1 cellular context compared by ENCODE assay signal in the genomic region with DNA sequence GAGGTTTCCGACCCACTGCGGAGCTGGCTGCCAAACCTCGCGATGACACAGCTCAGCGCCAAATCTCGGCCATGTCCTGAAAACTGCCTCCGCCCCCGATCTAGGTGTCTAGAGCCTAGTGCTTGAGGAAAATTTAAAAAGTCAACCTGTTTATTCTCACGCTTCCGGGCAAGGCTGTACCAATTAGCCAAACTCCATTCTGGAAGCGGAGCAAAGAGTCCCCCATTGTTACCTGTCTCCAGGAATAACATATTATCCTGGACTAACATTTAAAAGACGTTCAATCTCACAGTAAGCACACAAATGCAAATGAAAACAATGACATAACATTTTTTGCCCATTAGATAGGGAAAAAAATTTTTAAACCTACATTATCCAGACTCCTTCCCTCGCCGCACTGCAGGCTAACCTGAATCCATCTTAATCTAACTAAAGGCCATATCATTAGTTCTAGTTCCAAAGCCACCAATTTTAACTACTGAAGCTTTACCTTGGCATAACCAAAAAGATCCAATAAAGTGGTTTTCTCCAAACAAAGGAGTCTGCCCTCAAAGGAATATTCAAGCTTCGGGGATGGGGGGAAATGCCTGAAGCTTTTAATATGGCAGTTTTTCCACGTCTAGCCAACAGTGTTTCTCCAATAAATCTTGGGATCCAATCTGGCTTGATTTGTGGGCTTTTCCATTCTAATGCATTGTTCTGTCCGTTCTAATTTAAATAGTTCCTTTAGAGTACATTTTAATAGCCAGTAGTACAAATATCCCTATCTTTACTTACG.
TF ChIP-seq lines count a peak whose summit lies in the region.

No MANE protein-coding gene starts in this region.

TF ChIP-seq in K562, 482 proteins besides CTCF, POLR2A, EP300 and RAD21 (continued from another document and continues in another):
- TF ChIP-seq KLF10 (CRISPR knock-in tag; IDR thresholded peaks at IDR 0.05) (no peak), NUFIP1 (IDR thresholded peaks at IDR 0.05; ENCODE audit: partially characterized antibody) (no peak), MXI1 (IDR thresholded peaks at IDR 0.05; ENCODE audit: low read depth, low read length) (no peak), ZBTB40 (IDR thresholded peaks at IDR 0.05) (0 out of 2 replicates have a peak, but pooled peaks have one; percentile 7), ZBTB40 (CRISPR knock-in tag; IDR thresholded peaks at IDR 0.05) (no peak), WHSC1 (IDR thresholded peaks at IDR 0.05; ENCODE audit: low read length) (no peak), SNIP1 (IDR thresholded peaks at IDR 0.05; ENCODE audit: low read depth) (no peak), TAL1 (IDR thresholded peaks at IDR 0.05) (no peak), RBM14 (IDR thresholded peaks at IDR 0.05; ENCODE audit: borderline replicate concordance, insufficient read depth, low read depth, low read length) (no peak), ZNF175 (CRISPR knock-in tag; IDR thresholded peaks at IDR 0.05; ENCODE audit: low read depth) (no peak), LCOR (CRISPR knock-in tag; IDR thresholded peaks at IDR 0.05) (0 out of 2 replicates have a peak, but pooled peaks have one; percentile 12), PCBP1 (IDR thresholded peaks at IDR 0.05; ENCODE audit: low read depth, low read length, poor library complexity, severe bottlenecking) (no peak), BRD9 (IDR thresholded peaks at IDR 0.05; ENCODE audit: low read depth, partially characterized antibody) (peak; percentile 79), ZNF398 (CRISPR knock-in tag; IDR thresholded peaks at IDR 0.05) (no peak), NFXL1 (CRISPR knock-in tag; IDR thresholded peaks at IDR 0.05) (no peak), MYBL2 (IDR thresholded peaks at IDR 0.05; ENCODE audit: low read depth) (no peak), MYBL2 (CRISPR knock-in tag; IDR thresholded peaks at IDR 0.05; ENCODE audit: borderline replicate concordance) (no peak), FUS (optimal IDR thresholded peaks at IDR 0.05; ENCODE audit: low read depth, low read length) (no peak), SP2 (IDR thresholded peaks at IDR 0.05; ENCODE audit: extremely low read depth, low read depth, low read length, poor library complexity, severe bottlenecking) (no peak), HOXB6 (CRISPR knock-in tag; IDR thresholded peaks at IDR 0.05; ENCODE audit: borderline replicate concordance) (no peak), HNRNPH1 (optimal IDR thresholded peaks at IDR 0.05; ENCODE audit: low read depth, low read length) (no peak), PPARD (CRISPR knock-in tag; IDR thresholded peaks at IDR 0.05) (no peak), MAZ (CRISPR knock-in tag; conservative IDR thresholded peaks at IDR 0.05 in 1 of 2, IDR thresholded peaks at IDR 0.05 in 1 of 2) (no peak), RBFOX2 (IDR thresholded peaks at IDR 0.05; ENCODE audit: low read depth, low read length) (no peak), TAF9B (IDR thresholded peaks at IDR 0.05; ENCODE audit: partially characterized antibody) (peak; percentile 23), CREBBP (IDR thresholded peaks at IDR 0.05; ENCODE audit: low read depth, low read length) (no peak), HEY1 (CRISPR knock-in tag; IDR thresholded peaks at IDR 0.05; ENCODE audit: borderline replicate concordance) (no peak), PTTG1 (tag; IDR thresholded peaks at IDR 0.05; ENCODE audit: low read depth) (no peak), TCF3 (CRISPR knock-in tag; IDR thresholded peaks at IDR 0.05) (no peak)
- TF ChIP-seq, protein P1, sequence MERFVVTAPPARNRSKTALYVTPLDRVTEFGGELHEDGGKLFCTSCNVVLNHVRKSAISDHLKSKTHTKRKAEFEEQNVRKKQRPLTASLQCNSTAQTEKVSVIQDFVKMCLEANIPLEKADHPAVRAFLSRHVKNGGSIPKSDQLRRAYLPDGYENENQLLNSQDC (CRISPR knock-in tag; IDR thresholded peaks at IDR 0.05), result no peak
- TF ChIP-seq, protein P2, sequence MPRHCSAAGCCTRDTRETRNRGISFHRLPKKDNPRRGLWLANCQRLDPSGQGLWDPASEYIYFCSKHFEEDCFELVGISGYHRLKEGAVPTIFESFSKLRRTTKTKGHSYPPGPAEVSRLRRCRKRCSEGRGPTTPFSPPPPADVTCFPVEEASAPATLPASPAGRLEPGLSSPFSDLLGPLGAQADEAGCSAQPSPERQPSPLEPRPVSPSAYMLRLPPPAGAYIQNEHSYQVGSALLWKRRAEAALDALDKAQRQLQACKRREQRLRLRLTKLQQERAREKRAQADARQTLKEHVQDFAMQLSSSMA (CRISPR knock-in tag; IDR thresholded peaks at IDR 0.05), result no peak
- TF ChIP-seq, protein P3, sequence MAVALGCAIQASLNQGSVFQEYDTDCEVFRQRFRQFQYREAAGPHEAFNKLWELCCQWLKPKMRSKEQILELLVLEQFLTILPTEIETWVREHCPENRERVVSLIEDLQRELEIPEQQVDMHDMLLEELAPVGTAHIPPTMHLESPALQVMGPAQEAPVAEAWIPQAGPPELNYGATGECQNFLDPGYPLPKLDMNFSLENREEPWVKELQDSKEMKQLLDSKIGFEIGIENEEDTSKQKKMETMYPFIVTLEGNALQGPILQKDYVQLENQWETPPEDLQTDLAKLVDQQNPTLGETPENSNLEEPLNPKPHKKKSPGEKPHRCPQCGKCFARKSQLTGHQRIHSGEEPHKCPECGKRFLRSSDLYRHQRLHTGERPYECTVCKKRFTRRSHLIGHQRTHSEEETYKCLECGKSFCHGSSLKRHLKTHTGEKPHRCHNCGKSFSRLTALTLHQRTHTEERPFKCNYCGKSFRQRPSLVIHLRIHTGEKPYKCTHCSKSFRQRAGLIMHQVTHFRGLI (CRISPR knock-in tag; IDR thresholded peaks at IDR 0.05), result no peak
- TF ChIP-seq, protein P4, sequence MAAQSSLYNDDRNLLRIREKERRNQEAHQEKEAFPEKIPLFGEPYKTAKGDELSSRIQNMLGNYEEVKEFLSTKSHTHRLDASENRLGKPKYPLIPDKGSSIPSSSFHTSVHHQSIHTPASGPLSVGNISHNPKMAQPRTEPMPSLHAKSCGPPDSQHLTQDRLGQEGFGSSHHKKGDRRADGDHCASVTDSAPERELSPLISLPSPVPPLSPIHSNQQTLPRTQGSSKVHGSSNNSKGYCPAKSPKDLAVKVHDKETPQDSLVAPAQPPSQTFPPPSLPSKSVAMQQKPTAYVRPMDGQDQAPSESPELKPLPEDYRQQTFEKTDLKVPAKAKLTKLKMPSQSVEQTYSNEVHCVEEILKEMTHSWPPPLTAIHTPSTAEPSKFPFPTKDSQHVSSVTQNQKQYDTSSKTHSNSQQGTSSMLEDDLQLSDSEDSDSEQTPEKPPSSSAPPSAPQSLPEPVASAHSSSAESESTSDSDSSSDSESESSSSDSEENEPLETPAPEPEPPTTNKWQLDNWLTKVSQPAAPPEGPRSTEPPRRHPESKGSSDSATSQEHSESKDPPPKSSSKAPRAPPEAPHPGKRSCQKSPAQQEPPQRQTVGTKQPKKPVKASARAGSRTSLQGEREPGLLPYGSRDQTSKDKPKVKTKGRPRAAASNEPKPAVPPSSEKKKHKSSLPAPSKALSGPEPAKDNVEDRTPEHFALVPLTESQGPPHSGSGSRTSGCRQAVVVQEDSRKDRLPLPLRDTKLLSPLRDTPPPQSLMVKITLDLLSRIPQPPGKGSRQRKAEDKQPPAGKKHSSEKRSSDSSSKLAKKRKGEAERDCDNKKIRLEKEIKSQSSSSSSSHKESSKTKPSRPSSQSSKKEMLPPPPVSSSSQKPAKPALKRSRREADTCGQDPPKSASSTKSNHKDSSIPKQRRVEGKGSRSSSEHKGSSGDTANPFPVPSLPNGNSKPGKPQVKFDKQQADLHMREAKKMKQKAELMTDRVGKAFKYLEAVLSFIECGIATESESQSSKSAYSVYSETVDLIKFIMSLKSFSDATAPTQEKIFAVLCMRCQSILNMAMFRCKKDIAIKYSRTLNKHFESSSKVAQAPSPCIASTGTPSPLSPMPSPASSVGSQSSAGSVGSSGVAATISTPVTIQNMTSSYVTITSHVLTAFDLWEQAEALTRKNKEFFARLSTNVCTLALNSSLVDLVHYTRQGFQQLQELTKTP (IDR thresholded peaks at IDR 0.05; ENCODE audit: low read depth in 1 of 2, partially characterized antibody in 2 of 2), result no peak
- TF ChIP-seq, protein P5, sequence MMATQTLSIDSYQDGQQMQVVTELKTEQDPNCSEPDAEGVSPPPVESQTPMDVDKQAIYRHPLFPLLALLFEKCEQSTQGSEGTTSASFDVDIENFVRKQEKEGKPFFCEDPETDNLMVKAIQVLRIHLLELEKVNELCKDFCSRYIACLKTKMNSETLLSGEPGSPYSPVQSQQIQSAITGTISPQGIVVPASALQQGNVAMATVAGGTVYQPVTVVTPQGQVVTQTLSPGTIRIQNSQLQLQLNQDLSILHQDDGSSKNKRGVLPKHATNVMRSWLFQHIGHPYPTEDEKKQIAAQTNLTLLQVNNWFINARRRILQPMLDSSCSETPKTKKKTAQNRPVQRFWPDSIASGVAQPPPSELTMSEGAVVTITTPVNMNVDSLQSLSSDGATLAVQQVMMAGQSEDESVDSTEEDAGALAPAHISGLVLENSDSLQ (IDR thresholded peaks at IDR 0.05), result 0 out of 2 replicates have a peak, but pooled peaks have one; percentile 26
- TF ChIP-seq, protein P6, sequence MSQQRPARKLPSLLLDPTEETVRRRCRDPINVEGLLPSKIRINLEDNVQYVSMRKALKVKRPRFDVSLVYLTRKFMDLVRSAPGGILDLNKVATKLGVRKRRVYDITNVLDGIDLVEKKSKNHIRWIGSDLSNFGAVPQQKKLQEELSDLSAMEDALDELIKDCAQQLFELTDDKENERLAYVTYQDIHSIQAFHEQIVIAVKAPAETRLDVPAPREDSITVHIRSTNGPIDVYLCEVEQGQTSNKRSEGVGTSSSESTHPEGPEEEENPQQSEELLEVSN (IDR thresholded peaks at IDR 0.05; ENCODE audit: borderline replicate concordance in 1 of 2, extremely low read depth in 1 of 2, insufficient read depth in 1 of 2, insufficient read length in 1 of 2, low read depth in 1 of 2, low read length in 1 of 2, poor library complexity in 1 of 2, severe bottlenecking in 1 of 2), result peak in 1 of 2 experiments; percentile 51
- TF ChIP-seq, protein P7, sequence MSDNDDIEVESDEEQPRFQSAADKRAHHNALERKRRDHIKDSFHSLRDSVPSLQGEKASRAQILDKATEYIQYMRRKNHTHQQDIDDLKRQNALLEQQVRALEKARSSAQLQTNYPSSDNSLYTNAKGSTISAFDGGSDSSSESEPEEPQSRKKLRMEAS (CRISPR knock-in tag; IDR thresholded peaks at IDR 0.05), result no peak
